1 cellular context compared by ENCODE assay signal in genomic region chr16:21950782-21951521, GRCh38.
TF ChIP-seq lines count a peak whose summit lies in the region.

No MANE protein-coding gene starts in this region.

TF ChIP-seq in H1, 55 proteins besides CTCF, POLR2A, EP300 and RAD21:
- TF ChIP-seq, protein P1, sequence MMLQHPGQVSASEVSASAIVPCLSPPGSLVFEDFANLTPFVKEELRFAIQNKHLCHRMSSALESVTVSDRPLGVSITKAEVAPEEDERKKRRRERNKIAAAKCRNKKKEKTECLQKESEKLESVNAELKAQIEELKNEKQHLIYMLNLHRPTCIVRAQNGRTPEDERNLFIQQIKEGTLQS (IDR thresholded peaks at IDR 0.05; ENCODE audit: insufficient read depth, low read depth, low read length): no peak
- TF ChIP-seq CTBP2 (IDR thresholded peaks at IDR 0.05; ENCODE audit: borderline replicate concordance, insufficient read depth, insufficient read length, low read length) (no peak), RNF2 (IDR thresholded peaks at IDR 0.05; ENCODE audit: borderline replicate concordance, low read depth, low read length, missing control alignments, poor library complexity, severe bottlenecking) (no peak), CREB1 (IDR thresholded peaks at IDR 0.05) (no peak), JUND (IDR thresholded peaks at IDR 0.05; ENCODE audit: low read length) (no peak), CHD1 (IDR thresholded peaks at IDR 0.05; ENCODE audit: low read depth, low read length) (no peak), JUN (IDR thresholded peaks at IDR 0.05; ENCODE audit: low read depth, low read length) (no peak), KDM4A (IDR thresholded peaks at IDR 0.05; ENCODE audit: low read depth, low read length, severe bottlenecking) (no peak), GABPA (IDR thresholded peaks at IDR 0.05; ENCODE audit: borderline replicate concordance, insufficient read depth, low read length) (no peak), TBP (IDR thresholded peaks at IDR 0.05; ENCODE audit: low read depth, low read length) (no peak)
TF ChIP-seq in H1: peak in this region for 0.
